8 cellular contexts compared by ENCODE assay signal in the genomic region with DNA sequence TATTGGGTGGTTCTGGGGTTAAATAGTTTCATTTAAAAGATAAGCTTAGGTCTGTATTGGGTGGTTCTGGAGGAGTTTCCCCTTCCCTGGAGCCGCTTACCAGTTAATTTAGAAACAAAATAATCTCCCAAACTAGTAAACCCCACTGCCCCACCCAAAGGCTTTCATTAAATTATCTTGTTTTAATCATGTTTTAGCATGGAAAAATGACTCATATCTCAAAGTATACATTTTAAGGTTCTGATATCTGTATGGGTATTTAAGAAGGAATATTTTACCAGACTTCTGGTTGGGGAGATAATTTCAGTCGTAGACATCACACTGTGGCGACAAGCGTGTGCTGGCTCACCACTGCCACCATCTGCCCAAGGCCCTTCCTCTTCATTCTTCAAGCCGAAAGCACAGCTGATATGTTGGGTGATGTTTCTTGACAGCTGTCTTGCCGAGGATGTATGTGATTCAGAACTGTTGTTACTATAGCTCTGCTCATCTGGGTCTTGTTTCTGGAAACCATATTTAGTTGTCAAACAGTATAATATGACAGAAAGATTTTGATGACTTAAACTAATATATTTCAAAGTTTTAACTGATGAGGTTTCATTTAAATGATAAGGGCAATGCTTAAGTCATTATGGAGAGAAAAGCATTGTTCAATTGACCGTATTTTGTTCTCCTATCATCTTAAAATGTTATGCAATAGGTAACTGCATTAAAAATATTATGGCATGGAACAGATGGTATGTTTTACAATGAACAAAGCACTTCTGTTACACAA. TPM values are rescaled to one million over a fixed set of nuclear protein-coding genes. Genes with fewer than 3 reads are reported as not detected.
DNase-seq lines count a peak whose midpoint lies in the region; ATAC-seq and TF ChIP-seq lines count a peak whose summit lies in the region.

No MANE protein-coding gene starts in this region.

- DNase-seq in DMS79 treated with DMSO at 0.1 percent for 48 hours (lab: John Stamatoyannopoulos, UW) (peak; percentile 39), DMS79 (lab: John Stamatoyannopoulos, UW) (no peak), Kasumi-1 (lab: John Stamatoyannopoulos, UW) (peak; percentile 43 to 61), dermis blood vessel endothelial cell (peak; percentile 64), nucleus accumbens (lab: John Stamatoyannopoulos, UW) (peak in 31 of 56 donors; percentile 1 to 72 (median 25))

- peak; percentile 34; the same call in 1 of the 3 replicates for ATAC-seq in SK-N-SH treated with all-trans-retinoic acid at 6 μM for 48 hours
- ATAC-seq in HG03039 (IDR thresholded peaks at IDR 0.05; ENCODE audit: unreplicated experiment), result no peak
- no peak for ATAC-seq in HG03097 (IDR thresholded peaks at IDR 0.05; ENCODE audit: low FRiP score, unreplicated experiment)

TF ChIP-seq in SK-N-SH treated with all-trans-retinoic acid at 6 μM for 48 hours, 23 proteins besides CTCF, POLR2A, EP300 and RAD21:
- TF ChIP-seq TOX (CRISPR knock-in tag; IDR thresholded peaks at IDR 0.05; ENCODE audit: borderline replicate concordance), result no peak
- no peak for TF ChIP-seq ZNF70 (CRISPR knock-in tag; IDR thresholded peaks at IDR 0.05)
- TF ChIP-seq, protein P1, sequence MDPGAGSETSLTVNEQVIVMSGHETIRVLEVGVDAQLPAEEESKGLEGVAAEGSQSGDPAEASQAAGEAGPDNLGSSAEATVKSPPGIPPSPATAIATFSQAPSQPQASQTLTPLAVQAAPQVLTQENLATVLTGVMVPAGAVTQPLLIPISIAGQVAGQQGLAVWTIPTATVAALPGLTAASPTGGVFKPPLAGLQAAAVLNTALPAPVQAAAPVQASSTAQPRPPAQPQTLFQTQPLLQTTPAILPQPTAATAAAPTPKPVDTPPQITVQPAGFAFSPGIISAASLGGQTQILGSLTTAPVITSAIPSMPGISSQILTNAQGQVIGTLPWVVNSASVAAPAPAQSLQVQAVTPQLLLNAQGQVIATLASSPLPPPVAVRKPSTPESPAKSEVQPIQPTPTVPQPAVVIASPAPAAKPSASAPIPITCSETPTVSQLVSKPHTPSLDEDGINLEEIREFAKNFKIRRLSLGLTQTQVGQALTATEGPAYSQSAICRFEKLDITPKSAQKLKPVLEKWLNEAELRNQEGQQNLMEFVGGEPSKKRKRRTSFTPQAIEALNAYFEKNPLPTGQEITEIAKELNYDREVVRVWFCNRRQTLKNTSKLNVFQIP (CRISPR knock-in tag; IDR thresholded peaks at IDR 0.05; ENCODE audit: borderline replicate concordance, low read depth), result no peak
- TF ChIP-seq ZNF8 (CRISPR knock-in tag; IDR thresholded peaks at IDR 0.05), result no peak
- TF ChIP-seq, protein P2, sequence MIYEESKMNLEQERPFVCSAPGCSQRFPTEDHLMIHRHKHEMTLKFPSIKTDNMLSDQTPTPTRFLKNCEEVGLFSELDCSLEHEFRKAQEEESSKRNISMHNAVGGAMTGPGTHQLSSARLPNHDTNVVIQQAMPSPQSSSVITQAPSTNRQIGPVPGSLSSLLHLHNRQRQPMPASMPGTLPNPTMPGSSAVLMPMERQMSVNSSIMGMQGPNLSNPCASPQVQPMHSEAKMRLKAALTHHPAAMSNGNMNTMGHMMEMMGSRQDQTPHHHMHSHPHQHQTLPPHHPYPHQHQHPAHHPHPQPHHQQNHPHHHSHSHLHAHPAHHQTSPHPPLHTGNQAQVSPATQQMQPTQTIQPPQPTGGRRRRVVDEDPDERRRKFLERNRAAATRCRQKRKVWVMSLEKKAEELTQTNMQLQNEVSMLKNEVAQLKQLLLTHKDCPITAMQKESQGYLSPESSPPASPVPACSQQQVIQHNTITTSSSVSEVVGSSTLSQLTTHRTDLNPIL (CRISPR knock-in tag; IDR thresholded peaks at IDR 0.05; ENCODE audit: low read depth), result no peak
- TF ChIP-seq ZFP30 (CRISPR knock-in tag; IDR thresholded peaks at IDR 0.05), result no peak
- TF ChIP-seq, protein P3, sequence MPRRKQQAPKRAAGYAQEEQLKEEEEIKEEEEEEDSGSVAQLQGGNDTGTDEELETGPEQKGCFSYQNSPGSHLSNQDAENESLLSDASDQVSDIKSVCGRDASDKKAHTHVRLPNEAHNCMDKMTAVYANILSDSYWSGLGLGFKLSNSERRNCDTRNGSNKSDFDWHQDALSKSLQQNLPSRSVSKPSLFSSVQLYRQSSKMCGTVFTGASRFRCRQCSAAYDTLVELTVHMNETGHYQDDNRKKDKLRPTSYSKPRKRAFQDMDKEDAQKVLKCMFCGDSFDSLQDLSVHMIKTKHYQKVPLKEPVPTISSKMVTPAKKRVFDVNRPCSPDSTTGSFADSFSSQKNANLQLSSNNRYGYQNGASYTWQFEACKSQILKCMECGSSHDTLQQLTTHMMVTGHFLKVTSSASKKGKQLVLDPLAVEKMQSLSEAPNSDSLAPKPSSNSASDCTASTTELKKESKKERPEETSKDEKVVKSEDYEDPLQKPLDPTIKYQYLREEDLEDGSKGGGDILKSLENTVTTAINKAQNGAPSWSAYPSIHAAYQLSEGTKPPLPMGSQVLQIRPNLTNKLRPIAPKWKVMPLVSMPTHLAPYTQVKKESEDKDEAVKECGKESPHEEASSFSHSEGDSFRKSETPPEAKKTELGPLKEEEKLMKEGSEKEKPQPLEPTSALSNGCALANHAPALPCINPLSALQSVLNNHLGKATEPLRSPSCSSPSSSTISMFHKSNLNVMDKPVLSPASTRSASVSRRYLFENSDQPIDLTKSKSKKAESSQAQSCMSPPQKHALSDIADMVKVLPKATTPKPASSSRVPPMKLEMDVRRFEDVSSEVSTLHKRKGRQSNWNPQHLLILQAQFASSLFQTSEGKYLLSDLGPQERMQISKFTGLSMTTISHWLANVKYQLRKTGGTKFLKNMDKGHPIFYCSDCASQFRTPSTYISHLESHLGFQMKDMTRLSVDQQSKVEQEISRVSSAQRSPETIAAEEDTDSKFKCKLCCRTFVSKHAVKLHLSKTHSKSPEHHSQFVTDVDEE (CRISPR knock-in tag; IDR thresholded peaks at IDR 0.05), result no peak
- no peak for TF ChIP-seq SNAI2 (CRISPR knock-in tag; IDR thresholded peaks at IDR 0.05)
- TF ChIP-seq ARNTL (CRISPR knock-in tag; IDR thresholded peaks at IDR 0.05; ENCODE audit: borderline replicate concordance, low read depth), result no peak
- no peak for TF ChIP-seq PPARA (CRISPR knock-in tag; IDR thresholded peaks at IDR 0.05; ENCODE audit: borderline replicate concordance)
- no peak for TF ChIP-seq ESRRG (CRISPR knock-in tag; IDR thresholded peaks at IDR 0.05)
- no peak for TF ChIP-seq ZC3H10 (CRISPR knock-in tag; IDR thresholded peaks at IDR 0.05)
- TF ChIP-seq OSR1 (CRISPR knock-in tag; IDR thresholded peaks at IDR 0.05), result no peak

RNA-seq across cellular contexts. Expression of a gene that starts 5.1 kb away (rescaled TPM):
- total RNA-seq in dermis blood vessel endothelial cell, result not detected in 2 replicates

RNA-seq across cellular contexts. Expression of a gene that starts 17.3 kb away (rescaled TPM):
- total RNA-seq in dermis blood vessel endothelial cell, result 4.6 and 13.3 TPM in 2 replicates

RNA-seq across cellular contexts. Expression of a gene that starts 35.1 kb away (rescaled TPM):
- total RNA-seq in dermis blood vessel endothelial cell, result 0.09 and 0.34 TPM in 2 replicates

RNA-seq across cellular contexts. Expression of a gene that starts 50.3 kb away (rescaled TPM):
- not detected in 2 replicates for total RNA-seq in dermis blood vessel endothelial cell
